9 cellular contexts compared by ENCODE assay signal in the genomic region with DNA sequence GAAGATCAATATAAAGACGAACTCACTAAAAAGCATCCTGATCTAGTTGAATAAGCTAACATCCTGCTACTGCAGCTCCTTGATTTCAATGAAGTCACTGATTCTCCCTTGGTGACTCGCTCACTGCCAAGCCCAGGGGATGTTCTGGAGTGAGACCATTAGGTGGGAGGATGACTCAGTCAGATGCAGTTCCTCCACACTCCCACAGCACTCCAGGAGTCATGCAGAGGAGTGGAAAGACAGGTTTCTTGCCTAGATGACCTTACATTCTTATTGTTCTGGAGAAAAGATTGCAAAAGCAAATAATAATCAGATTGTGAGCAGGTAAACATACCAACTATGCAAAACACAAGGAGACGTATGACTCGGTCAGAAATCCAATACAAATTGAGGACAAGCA. TPM values are rescaled to one million over a fixed set of nuclear protein-coding genes. Genes with fewer than 3 reads are reported as not detected.
DNase-seq lines count a peak whose midpoint lies in the region; ATAC-seq, FAIRE-seq and TF ChIP-seq lines count a peak whose summit lies in the region.
"Had no signal": no experiment of that assay in that cellular context is flagged by ENCODE, and none has a peak within 500 bp of the region (broad histone marks: within the 10 kb centered on the region; RNA-seq: fewer than 3 reads in every experiment).

No MANE protein-coding gene starts in this region.

- TF ChIP-seq RAD21 in HepG2 (CRISPR knock-in tag; IDR thresholded peaks at IDR 0.05) = no peak

- no peak for FAIRE-seq in H54 (lab: Jason Lieb, UNC)
- no peak for FAIRE-seq in HepG2 (lab: Jason Lieb, UNC)

- no peaks in the 10 kb centered on the region for H4K20me1 ChIP-seq in HepG2 (ENCODE audit: insufficient read depth, low read length)

- no peaks in the 10 kb centered on the region for H3K36me3 ChIP-seq in A673 (ENCODE audit: insufficient read depth, low read length, poor library complexity, severe bottlenecking)
- H3K36me3 ChIP-seq in HepG2 (replicated peaks in 1 of 2; ENCODE audit: control insufficient read depth in 1 of 2, insufficient read depth in 2 of 2, low read length in 2 of 2) = no peaks in the 10 kb centered on the region

- no peaks in the 10 kb centered on the region for H3K9me3 ChIP-seq in A673 (ENCODE audit: low read depth, low read length, poor library complexity, severe bottlenecking)
- no peaks in the 10 kb centered on the region for H3K9me3 ChIP-seq in HepG2 (ENCODE audit: low read length)

- H3K4me1 Mint-ChIP-seq in activated naive CD8-positive, alpha-beta T cell treated with anti-CD3 and anti-CD28 coated beads for 36 hours = peaks cover 60% of the 10 kb centered on the region
- peaks cover 5% of the 10 kb centered on the region for H3K4me1 Mint-ChIP-seq in osteocyte (ENCODE audit: unreplicated experiment)

- no peaks in the 10 kb centered on the region for H3K79me2 ChIP-seq in HepG2 (ENCODE audit: insufficient read depth, low read length)

- H3K4me3 ChIP-seq in A673 (ENCODE audit: low read depth, low read length, poor library complexity, severe bottlenecking) = no peak overlapping the region
- H3K4me3 ChIP-seq in HepG2 (replicated peaks in 1 of 3; ENCODE audit: insufficient read depth in 1 of 3, low read depth in 2 of 3, low read length in 3 of 3) = no peak overlapping the region

- ATAC-seq in HepG2 (no peak), HG02759 (IDR thresholded peaks at IDR 0.05; ENCODE audit: unreplicated experiment) (no peak)

- no peak for TF ChIP-seq CTCF in A673 (conservative IDR thresholded peaks at IDR 0.05; ENCODE audit: low read depth, low read length)
- no peak for TF ChIP-seq CTCF in HepG2 (CRISPR knock-in tag; IDR thresholded peaks at IDR 0.05)
- TF ChIP-seq CTCF in osteocyte (IDR thresholded peaks at IDR 0.05) = no peak

- no peak overlapping the region for H3K4me3 Mint-ChIP-seq in activated naive CD8-positive, alpha-beta T cell treated with anti-CD3 and anti-CD28 coated beads for 36 hours
- no peak overlapping the region for H3K4me3 Mint-ChIP-seq in osteocyte (ENCODE audit: unreplicated experiment)

- H3K4me1 ChIP-seq in A673 (ENCODE audit: insufficient read depth, low read length, poor library complexity, severe bottlenecking) = no peaks in the 10 kb centered on the region
- no peaks in the 10 kb centered on the region for H3K4me1 ChIP-seq in HepG2 (ENCODE audit: insufficient read depth, low read length)

- BruUV-seq in A673 (replicated peaks; lab: Mats Ljungman, UMichigan) (no TSS peak), HepG2 (replicated peaks; lab: Mats Ljungman, UMichigan) (no TSS peak)

- TF ChIP-seq POLR2A in H54 (IDR thresholded peaks at IDR 0.05; ENCODE audit: low read depth, low read length) = no peak
- no peak for TF ChIP-seq POLR2A in HepG2 (IDR thresholded peaks at IDR 0.05; ENCODE audit: insufficient read depth in 1 of 2, low read depth in 2 of 2, low read length in 2 of 2)

- H3K9me3 Mint-ChIP-seq in activated naive CD8-positive, alpha-beta T cell treated with anti-CD3 and anti-CD28 coated beads for 36 hours = no peaks in the 10 kb centered on the region
- H3K9me3 Mint-ChIP-seq in osteocyte (ENCODE audit: unreplicated experiment) = no peaks in the 10 kb centered on the region

- H2AFZ ChIP-seq in HepG2 (ENCODE audit: low read length) = no peak overlapping the region

- 50% methylated on average over 4 of the region's 4 CpGs for WGBS in HepG2 (ENCODE audit: low lambda C conversion rate)

- H3K27me3 Mint-ChIP-seq in activated naive CD8-positive, alpha-beta T cell treated with anti-CD3 and anti-CD28 coated beads for 36 hours = no peaks in the 10 kb centered on the region
- no peaks in the 10 kb centered on the region for H3K27me3 Mint-ChIP-seq in osteocyte (ENCODE audit: unreplicated experiment)

- no peak overlapping the region for H3K9ac ChIP-seq in HepG2 (ENCODE audit: insufficient read depth, low read depth, low read length)
- H3K9ac ChIP-seq: KMS-11 had no signal

- H3K27ac ChIP-seq in A673 (ENCODE audit: low read depth, low read length, poor library complexity, severe bottlenecking) (no peak overlapping the region), HepG2 (ENCODE audit: extremely low read length, insufficient read depth, low read length) (no peak overlapping the region)
- H3K27ac ChIP-seq: KMS-11 had no signal

- H3K27ac Mint-ChIP-seq in activated naive CD8-positive, alpha-beta T cell treated with anti-CD3 and anti-CD28 coated beads for 36 hours = peak overlapping the region; percentile 71
- H3K27ac Mint-ChIP-seq in osteocyte (ENCODE audit: unreplicated experiment) = no peak overlapping the region

- no peaks in the 10 kb centered on the region for H3K27me3 ChIP-seq in A673 (replicated peaks; ENCODE audit: insufficient read depth, low read depth, low read length, poor library complexity)
- H3K27me3 ChIP-seq in HepG2 (ENCODE audit: control insufficient read depth in 1 of 2, insufficient read depth in 2 of 2, low read length in 2 of 2) = no peaks in the 10 kb centered on the region; a peak in 1 of 5 replicates

- DNase-seq in A673 (ENCODE audit: low spot score) = peak; percentile 50
- DNase-seq in H54 (ENCODE audit: insufficient read length, low spot score) = peak; percentile 38
- DNase-seq in activated naive CD8-positive, alpha-beta T cell treated with anti-CD3 and anti-CD28 coated beads for 36 hours = peak; percentile 49
- DNase-seq in HepG2 (ENCODE audit: low spot score) = peak; percentile 16
- DNase-seq in NCI-H526 treated with DMSO at 0.1 percent for 48 hours (lab: John Stamatoyannopoulos, UW) = no peak
- DNase-seq in NCI-H1105 (lab: John Stamatoyannopoulos, UW) = no peak
- no peak for DNase-seq in osteocyte (ENCODE audit: extremely low spot score, unreplicated experiment)

- no peak overlapping the region for H3K4me2 ChIP-seq in HepG2 (ENCODE audit: low read depth, low read length)
- H3K4me2 ChIP-seq: KMS-11 had no signal

- TF ChIP-seq EP300 in HepG2 (IDR thresholded peaks at IDR 0.05; ENCODE audit: low read depth in 2 of 2, low read length in 2 of 2) = no peak
- no peak for TF ChIP-seq EP300 in HepG2 (CRISPR knock-in tag; IDR thresholded peaks at IDR 0.05; ENCODE audit: borderline replicate concordance)

- intact Hi-C loops in A673 (cut with micrococcal nuclease; ENCODE audit: unreplicated experiment) (no loop called here), HepG2 (cut with micrococcal nuclease; ENCODE audit: unreplicated experiment) (no loop called here)

- H3K36me3 Mint-ChIP-seq in activated naive CD8-positive, alpha-beta T cell treated with anti-CD3 and anti-CD28 coated beads for 36 hours = peaks cover 37% of the 10 kb centered on the region
- H3K36me3 Mint-ChIP-seq in osteocyte (ENCODE audit: unreplicated experiment) = no peaks in the 10 kb centered on the region

- in situ Hi-C loops in HepG2 (cut with HindIII; ENCODE audit: extremely low pct_ligation_motif_present, low pct_unique_long_range_greater_than_20kb) = no loop called here

- CTCF ChIA-PET in A673 (lab: Charles Lee) = no interaction called here
- CTCF ChIA-PET in HepG2 (lab: Yijun Ruan, JAX; ENCODE audit: low intra/inter-chr PET ratio, low total read pairs) = no interaction called here

- POLR2A ChIA-PET in A673 (lab: Charles Lee; ENCODE audit: low non-redundant PET) (no interaction called here), HepG2 (lab: Yijun Ruan, JAX) (no interaction called here)

TF ChIP-seq in HepG2, 621 proteins besides CTCF, POLR2A, EP300 and RAD21:
- peak; percentile 43; the same call in 1 of the 2 replicates for TF ChIP-seq FOSL2 (CRISPR knock-in tag; IDR thresholded peaks at IDR 0.05)
- no peak for TF ChIP-seq MXI1 (IDR thresholded peaks at IDR 0.05; ENCODE audit: borderline replicate concordance, low read depth, low read length)
- no peak for TF ChIP-seq TBP (CRISPR knock-in tag; IDR thresholded peaks at IDR 0.05)

RNA-seq across cellular contexts. Expression of a gene that starts 15.3 kb away (rescaled TPM):
- total RNA-seq in A673 (2021) (1.9 and 2.5 TPM in 2 replicates), HepG2 (2016; rRNA removed; fragmentation: Illumina TruSeq; extraction: Trizol) (0.22 and 0.27 TPM in 2 replicates), osteocyte (1.9 and 2.1 TPM in 2 replicates)
- 1 to 10 TPM; 1.6 to 1.7 TPM for total RNA-seq in activated naive CD8-positive, alpha-beta T cell treated with anti-CD3 and anti-CD28 coated beads for 36 hours
- total RNA-seq in HepG2 (2016; cell fraction: cytosol; rRNA removed; fragmentation: Illumina TruSeq; extraction: Trizol; ENCODE audit: low read depth) = 0.10 TPM in 1 of 2 replicates, not detected in the other
- total RNA-seq in HepG2 (2016; cell fraction: insoluble cytoplasmic fraction; rRNA removed; fragmentation: Illumina TruSeq; extraction: Trizol) = 0.18 and 0.26 TPM in 2 replicates
- total RNA-seq in HepG2 (2016; cell fraction: membrane; rRNA removed; fragmentation: Illumina TruSeq; extraction: Trizol) = 0.17 and 0.25 TPM in 2 replicates
- total RNA-seq in HepG2 (2016; cell fraction: nucleus; rRNA removed; fragmentation: Illumina TruSeq; extraction: Trizol) = 0.19 and 0.50 TPM in 2 replicates
- 0.26 and 0.38 TPM in 2 replicates for polyA plus RNA-seq in HepG2 (2011; rRNA removed)
- 0.11 and 0.26 TPM in 2 replicates for polyA plus RNA-seq in HepG2 (2011; cell fraction: cytosol; rRNA removed)
- 0.16 and 0.28 TPM in 2 replicates for polyA plus RNA-seq in HepG2 (2011; cell fraction: nucleus; rRNA removed)
- polyA plus RNA-seq in HepG2 (2012) = 0.17 and 0.43 TPM in 2 replicates
- 0.01 and 0.02 TPM in 2 replicates for polyA plus RNA-seq in HepG2 (2016; cell fraction: cytosol; fragmentation: Illumina TruSeq; extraction: Trizol; ENCODE audit: low read depth)
- polyA plus RNA-seq in HepG2 (2016; cell fraction: insoluble cytoplasmic fraction; fragmentation: Illumina TruSeq; extraction: Trizol; ENCODE audit: low read depth) = 0.12 and 0.17 TPM in 2 replicates
- polyA plus RNA-seq in HepG2 (2016; cell fraction: membrane; fragmentation: Illumina TruSeq; extraction: Trizol; ENCODE audit: low read depth) = 0.05 and 0.13 TPM in 2 replicates
- polyA plus RNA-seq in HepG2 (2016; cell fraction: nucleus; fragmentation: Illumina TruSeq; extraction: Trizol; ENCODE audit: insufficient read depth, low read depth) = 0.21 and 0.28 TPM in 2 replicates
- polyA minus RNA-seq in HepG2 (2011; rRNA and poly(A)+ RNA removed; ENCODE audit: low replicate concordance) = 0.02 and 0.26 TPM in 2 replicates
- polyA minus RNA-seq in HepG2 (2011; cell fraction: cytosol; rRNA and poly(A)+ RNA removed) = 0.59 and 0.62 TPM in 2 replicates
- polyA minus RNA-seq in HepG2 (2011; cell fraction: nucleus; rRNA and poly(A)+ RNA removed) = 0.90 and 0.99 TPM in 2 replicates

Comparison
In these comparisons a context has a peak if more than half of its experiments do, and no peak if none do; other contexts are left out.
1. DNase-seq: peak in A673 (single experiment), H54 (single experiment), activated naive CD8-positive, alpha-beta T cell treated with anti-CD3 and anti-CD28 coated beads for 36 hours (single experiment) and HepG2 (single experiment); none in NCI-H526 treated with DMSO at 0.1 percent for 48 hours (single experiment), NCI-H1105 (single experiment) and osteocyte (single experiment).